In the genomic region with DNA sequence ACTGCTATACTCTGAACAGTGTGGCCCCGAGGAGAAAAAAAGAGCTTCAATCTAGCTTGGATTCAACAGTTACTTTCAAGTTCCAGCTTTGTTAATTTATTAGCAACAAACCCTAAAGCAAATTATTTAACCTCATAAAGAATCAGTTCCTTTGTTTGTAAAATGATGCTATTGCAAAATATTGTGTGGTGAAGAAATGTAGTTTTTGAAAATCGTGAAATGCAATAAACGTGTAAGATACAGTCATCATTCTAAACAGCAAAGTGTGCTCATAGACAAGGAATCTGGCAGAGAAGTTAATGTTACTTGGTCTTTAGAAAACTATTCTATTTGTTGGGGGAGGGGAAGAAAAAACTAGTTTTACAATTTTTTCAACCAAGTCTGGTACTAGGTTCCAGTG, we compare ENCODE assay signal across 20 cellular contexts.
"Had no signal": no experiment of that assay in that cellular context is flagged by ENCODE, and none has a peak within 500 bp of the region (broad histone marks: within the 10 kb centered on the region; RNA-seq: fewer than 3 reads in every experiment).

No MANE protein-coding gene starts in this region.

- H2AFZ ChIP-seq: neural progenitor cell had no signal

- H3K4me1 ChIP-seq: heart left ventricle, neural progenitor cell, right atrium auricular region, testis had no signal

- H3K4me2 ChIP-seq: neural progenitor cell had no signal

- H3K27ac ChIP-seq: epithelial cell of prostate, heart left ventricle, neural progenitor cell, right atrium auricular region, skin epidermis, testis, WERI-Rb-1 had no signal

- ATAC-seq: activated CD4-positive, alpha-beta T cell treated with anti-CD3 and anti-CD28 coated beads for 36 hours; activated CD8-positive, alpha-beta T cell treated with anti-CD3 and anti-CD28 coated beads for 36 hours; heart left ventricle; left lobe of liver; stimulated activated naive CD8-positive, alpha-beta T cell treated with anti-CD3 and anti-CD28 coated beads, Interleukin-15, amount 100 ng/mL, for 72 hours had no signal

- H3K36me3 ChIP-seq: heart left ventricle, neural progenitor cell, right atrium auricular region, WERI-Rb-1 had no signal

- H3K9me3 ChIP-seq: right atrium auricular region, testis had no signal

- DNase-seq: activated CD4-positive, alpha-beta T cell treated with anti-CD3 and anti-CD28 coated beads for 36 hours; activated CD8-positive, alpha-beta memory T cell treated with anti-CD3 and anti-CD28 coated beads, Interleukin-2, amount 50 U/mL, for 4 hours; activated CD8-positive, alpha-beta T cell treated with anti-CD3 and anti-CD28 coated beads for 36 hours; activated naive CD4-positive, alpha-beta T cell; central memory CD4-positive, alpha-beta T cell; cortex of kidney; effector CD8-positive, alpha-beta T cell; heart left ventricle; islet precursor cell; mesendoderm; stimulated activated CD4-positive, alpha-beta T cell treated with anti-CD3 and anti-CD28 coated beads, Interleukin-4, amount 100 ng/mL, for 4 hours; stimulated activated naive CD8-positive, alpha-beta T cell treated with anti-CD3 and anti-CD28 coated beads, Interleukin-15, amount 100 ng/mL, for 72 hours; T-helper 9 cell; testis; WERI-Rb-1 had no signal

- H3K4me3 ChIP-seq: heart left ventricle, neural progenitor cell, right atrium auricular region, skin epidermis, testis had no signal

- H3K27me3 ChIP-seq: heart left ventricle, neural progenitor cell, right atrium auricular region, testis had no signal

- H3K9ac ChIP-seq: neural progenitor cell had no signal
